8 cellular contexts compared by ENCODE assay signal in the genomic region with DNA sequence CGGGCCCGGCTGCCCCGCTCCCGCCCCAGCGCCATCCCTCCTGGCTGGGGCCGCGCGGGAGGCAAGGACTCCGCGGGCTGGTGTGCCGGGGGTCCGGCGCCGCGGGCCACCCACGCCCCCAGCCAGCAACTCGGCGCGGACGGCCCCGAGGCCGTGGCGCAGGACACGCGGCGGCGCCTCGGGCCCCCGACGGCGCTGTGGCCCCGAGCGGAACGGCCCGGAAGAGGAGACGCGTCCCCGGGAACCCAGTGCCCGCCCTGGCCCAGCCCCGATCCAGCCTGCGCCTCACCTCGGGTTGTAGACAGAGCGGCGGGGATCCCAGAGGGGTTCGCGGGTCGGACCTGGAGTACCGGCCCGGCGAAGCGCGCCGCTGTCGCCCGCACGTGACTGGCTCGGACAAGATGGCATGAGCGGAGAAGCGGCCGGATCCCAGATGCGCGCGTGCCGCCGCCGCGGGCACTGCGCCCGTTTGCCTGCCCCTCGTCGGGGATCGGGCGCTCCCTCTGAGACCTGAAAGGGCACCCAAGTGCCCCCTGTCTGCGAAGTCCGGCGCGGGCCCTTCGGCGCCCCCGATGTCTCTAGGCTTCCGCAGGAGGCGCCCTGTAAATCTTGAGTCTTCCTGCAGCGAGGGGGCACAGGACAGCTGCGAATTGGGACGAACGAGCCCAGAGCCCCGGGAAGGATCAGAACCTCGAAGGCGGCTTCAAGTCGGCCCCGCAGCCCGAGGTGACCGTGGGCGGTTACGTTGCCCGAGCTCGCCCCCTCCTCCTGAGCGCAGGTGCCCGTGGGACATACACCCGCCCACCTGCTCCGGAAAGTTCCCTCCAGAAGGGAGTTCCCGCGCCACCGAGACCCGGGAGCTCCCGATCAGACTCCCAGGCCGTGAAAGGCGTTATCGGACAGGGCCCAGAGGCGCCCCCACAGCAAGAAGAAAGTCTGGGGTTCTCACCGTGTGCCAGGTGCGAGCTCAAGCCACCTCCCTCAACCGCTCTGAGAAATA. TPM values are rescaled to one million over a fixed set of nuclear protein-coding genes. Genes with fewer than 3 reads are reported as not detected.
DNase-seq lines count a peak whose midpoint lies in the region; ATAC-seq and TF ChIP-seq lines count a peak whose summit lies in the region.

No MANE protein-coding gene starts in this region.

- H3K27me3 Mint-ChIP-seq in activated T-helper 2 cell treated with anti-CD3 and anti-CD28 coated beads, Interferon-gamma antibody, Interleukin-2, Interleukin-4, amounts not matched to agents 10 μg/mL and 5 μg/mL and 100 μg/mL, durations not matched to agents 14 hours and 24 hours and 36 hours (ENCODE audit: low read depth), result peaks cover 13% of the 10 kb centered on the region

- peak overlapping the region; percentile 97 for H2AFZ ChIP-seq in PC-3 (ENCODE audit: low read length)

- POLR2A ChIA-PET in PC-3 (lab: Charles Lee; ENCODE audit: unreplicated experiment), result interaction anchor here (0.6 to 1.0 kb wide), 3 partner anchors 8 to 447 kb away, joined by 3 to 9 read pairs (median 4); no protein-coding TSS in a partner anchor

- intact Hi-C loops in PC-3 (cut with micrococcal nuclease), result no loop called here
- intact Hi-C loops in activated T-helper 2 cell treated with anti-CD3 and anti-CD28 coated beads, Interferon-gamma antibody, Interleukin-2, Interleukin-4, amounts not matched to agents 10 μg/mL and 5 μg/mL and 100 μg/mL, durations not matched to agents 14 hours and 24 hours and 36 hours (cut with micrococcal nuclease), result loop anchor here (1.0 kb wide), 1 partner anchor 55 kb away; no protein-coding TSS in a partner anchor

- peak overlapping the region; percentile 87 for H3K27ac Mint-ChIP-seq in activated T-helper 2 cell treated with anti-CD3 and anti-CD28 coated beads, Interferon-gamma antibody, Interleukin-2, Interleukin-4, amounts not matched to agents 10 μg/mL and 5 μg/mL and 100 μg/mL, durations not matched to agents 14 hours and 24 hours and 36 hours

- H3K4me1 Mint-ChIP-seq in activated T-helper 2 cell treated with anti-CD3 and anti-CD28 coated beads, Interferon-gamma antibody, Interleukin-2, Interleukin-4, amounts not matched to agents 10 μg/mL and 5 μg/mL and 100 μg/mL, durations not matched to agents 14 hours and 24 hours and 36 hours (ENCODE audit: low read depth), result peaks cover 33% of the 10 kb centered on the region

- WGBS in gastroesophageal sphincter (ENCODE audit: low coverage in 1 of 2), 2 donors, result 8 to 38% methylated on average over 6 to 10 of the region's 113 CpGs

- H3K9me3 ChIP-seq in PC-3 (ENCODE audit: low read length) (no peaks in the 10 kb centered on the region), gastroesophageal sphincter (no peaks in the 10 kb centered on the region), thoracic aorta (no peaks in the 10 kb centered on the region)

- H3K4me3 ChIP-seq in PC-3 (ENCODE audit: low read length) (peak overlapping the region; percentile 92), gastroesophageal sphincter (peak overlapping the region; percentile 85 to 98), thoracic aorta (peak overlapping the region; percentile 96)

- TF ChIP-seq CTCF in PC-3 (conservative IDR thresholded peaks at IDR 0.05; ENCODE audit: low read depth, low read length), result no peak
- TF ChIP-seq CTCF in gastroesophageal sphincter (IDR thresholded peaks at IDR 0.05), result peak in 3 of 4 experiments; percentile 25 to 69 (median 48)
- peak; percentile 22 for TF ChIP-seq CTCF in thoracic aorta (IDR thresholded peaks at IDR 0.05)

- H3K4me1 ChIP-seq in PC-3 (ENCODE audit: insufficient read depth, low read length) (peaks cover 22% of the 10 kb centered on the region), gastroesophageal sphincter (peaks cover 0 to 31% (median 3%) of the 10 kb centered on the region in 3 donors), thoracic aorta (ENCODE audit: control insufficient read depth in 1 of 2, low read depth in 2 of 2) (peaks cover 2 to 19% of the 10 kb centered on the region in 2 donors)

- no peaks in the 10 kb centered on the region for H3K36me3 ChIP-seq in PC-3 (ENCODE audit: low read depth, low read length)
- no peaks in the 10 kb centered on the region for H3K36me3 ChIP-seq in gastroesophageal sphincter
- H3K36me3 ChIP-seq in thoracic aorta, result no peaks in the 10 kb centered on the region

- peaks cover 6% of the 10 kb centered on the region for H3K36me3 Mint-ChIP-seq in activated T-helper 2 cell treated with anti-CD3 and anti-CD28 coated beads, Interferon-gamma antibody, Interleukin-2, Interleukin-4, amounts not matched to agents 10 μg/mL and 5 μg/mL and 100 μg/mL, durations not matched to agents 14 hours and 24 hours and 36 hours (ENCODE audit: low read depth)

- peak overlapping the region; percentile 81 for H3K4me2 ChIP-seq in PC-3 (ENCODE audit: low read length)

- H3K27me3 ChIP-seq in PC-3 (ENCODE audit: low read length) (no peaks in the 10 kb centered on the region), gastroesophageal sphincter (no peaks in the 10 kb centered on the region), thoracic aorta (replicated peaks; ENCODE audit: insufficient read depth) (no peaks in the 10 kb centered on the region)

- ATAC-seq in HG03025 (IDR thresholded peaks at IDR 0.05; ENCODE audit: low FRiP score, unreplicated experiment) (peak; percentile 32), PC-3 (peak; percentile 33), gastroesophageal sphincter (peak; percentile 34), thoracic aorta (ENCODE audit: insufficient number of reproducible peaks, low FRiP score, low read depth) (peak; percentile 27)

- H3K9me2 ChIP-seq in PC-3 (replicated peaks; ENCODE audit: low read length), result no peaks in the 10 kb centered on the region

- DNase-seq in NCI-H1092 treated with DMSO at 0.1 percent for 48 hours (lab: John Stamatoyannopoulos, UW) (peak; percentile 12), NCI-H1092 (lab: John Stamatoyannopoulos, UW) (no peak), PC-3 (no peak), nucleus accumbens (lab: John Stamatoyannopoulos, UW) (peak in 41 of 56 donors; percentile 12 to 68 (median 43)), thoracic aorta (ENCODE audit: low spot score) (no peak)
- peak; percentile 54 for DNase-seq in activated T-helper 2 cell treated with anti-CD3 and anti-CD28 coated beads, Interferon-gamma antibody, Interleukin-2, Interleukin-4, amounts not matched to agents 10 μg/mL and 5 μg/mL and 100 μg/mL, durations not matched to agents 14 hours and 24 hours and 36 hours (ENCODE audit: low spot score)

- H3K79me2 ChIP-seq in PC-3 (ENCODE audit: low read length), result peaks cover 35% of the 10 kb centered on the region

- H3K9ac ChIP-seq in PC-3 (ENCODE audit: low read length), result peak overlapping the region; percentile 87; the same call in 1 of the 2 replicates

- no peak for TF ChIP-seq EP300 in gastroesophageal sphincter (IDR thresholded peaks at IDR 0.05)

- H3K9me3 Mint-ChIP-seq in activated T-helper 2 cell treated with anti-CD3 and anti-CD28 coated beads, Interferon-gamma antibody, Interleukin-2, Interleukin-4, amounts not matched to agents 10 μg/mL and 5 μg/mL and 100 μg/mL, durations not matched to agents 14 hours and 24 hours and 36 hours, result no peaks in the 10 kb centered on the region

- H4K20me1 ChIP-seq in PC-3 (ENCODE audit: low read length), result 0 out of 2 replicates have a peak, but pooled peaks cover 8% of the 10 kb centered on the region

- BruUV-seq in PC-3 (replicated peaks; lab: Mats Ljungman, UMichigan), result TSS peak; percentile 71

- CTCF ChIA-PET in PC-3 (lab: Charles Lee), result interaction anchor here (0.6 kb wide), 1 partner anchor 11 kb away, joined by 3 read pairs; no protein-coding TSS in a partner anchor

- H3K27ac ChIP-seq in PC-3 (ENCODE audit: low read length) (no peak overlapping the region), gastroesophageal sphincter (peak overlapping the region in 3 of 4 donors; percentile 92 to 96 (median 94)), thoracic aorta (peak overlapping the region; percentile 42 to 79)

- peak overlapping the region; percentile 84 for H3K4me3 Mint-ChIP-seq in activated T-helper 2 cell treated with anti-CD3 and anti-CD28 coated beads, Interferon-gamma antibody, Interleukin-2, Interleukin-4, amounts not matched to agents 10 μg/mL and 5 μg/mL and 100 μg/mL, durations not matched to agents 14 hours and 24 hours and 36 hours (ENCODE audit: low read depth)

- no peaks in the 10 kb centered on the region for H3F3A ChIP-seq in PC-3 (ENCODE audit: low read length, unreplicated experiment)

- TF ChIP-seq POLR2A in gastroesophageal sphincter (IDR thresholded peaks at IDR 0.05), result no peak

RNA-seq across cellular contexts. Expression of a gene that starts 0.6 kb away (rescaled TPM):
- total RNA-seq in PC-3 (2014; rRNA removed) (10.8 and 35.6 TPM in 2 replicates), gastroesophageal sphincter (10 to 100 TPM; 21.3 to 31.6 (median 21.5) TPM), thoracic aorta (10 to 100 TPM in 1 of 2 donors, 1 to 10 TPM in 1; 7.4 to 13.5 TPM)
- 23.4 and 24.3 TPM in 2 replicates for total RNA-seq in activated T-helper 2 cell treated with anti-CD3 and anti-CD28 coated beads, Interferon-gamma antibody, Interleukin-2, Interleukin-4, amounts not matched to agents 10 μg/mL and 5 μg/mL and 100 μg/mL, durations not matched to agents 14 hours and 24 hours and 36 hours

Comparison
In these comparisons a context has a peak if more than half of its experiments do, and no peak if none do; other contexts are left out.
1. DNase-seq: peak in NCI-H1092 treated with DMSO at 0.1 percent for 48 hours (single experiment), activated T-helper 2 cell treated with anti-CD3 and anti-CD28 coated beads, Interferon-gamma antibody, Interleukin-2, Interleukin-4, amounts not matched to agents 10 μg/mL and 5 μg/mL and 100 μg/mL, durations not matched to agents 14 hours and 24 hours and 36 hours (single experiment) and nucleus accumbens (41 of 56); none in NCI-H1092 (single experiment), PC-3 (single experiment) and thoracic aorta (single experiment).
2. Peak in every context shown above with its lines, with median percentiles within 50 percentile points of each other: ATAC-seq and H3K4me3 ChIP-seq.